ENCODE assay signal across 13 cellular contexts in genomic region chr6:156698239-156699016, GRCh38.
DNase-seq lines count a peak whose midpoint lies in the region; ATAC-seq and TF ChIP-seq lines count a peak whose summit lies in the region.
"Had no signal": no experiment of that assay in that cellular context is flagged by ENCODE, and none has a peak within 500 bp of the region (broad histone marks: within the 10 kb centered on the region; RNA-seq: fewer than 3 reads in every experiment).

No MANE protein-coding gene starts in this region.

- intact Hi-C loops in spleen (cut with DNase I; ENCODE audit: low total_unique reads) (no loop called here), head of caudate nucleus (cut with DNase I) (no loop called here)

- DNase-seq in spleen = peak; percentile 86
- no peak for DNase-seq in foreskin fibroblast
- no peak for DNase-seq in NCI-H1930 (lab: John Stamatoyannopoulos, UW)
- no peak for DNase-seq in head of caudate nucleus
- no peak for DNase-seq in NCI-H128 (lab: John Stamatoyannopoulos, UW; ENCODE audit: unreplicated experiment)
- DNase-seq: amniotic stem cell; naive thymus-derived CD4-positive, alpha-beta T cell; NCI-H187 treated with DMSO at 0.1 percent for 48 hours had no signal

- H3K9me3 ChIP-seq in spleen = no peaks in the 10 kb centered on the region

- H3K36me3 ChIP-seq in spleen = no peaks in the 10 kb centered on the region

- 45 to 67% (median 60%) methylated on average over 9 of the region's 9 CpGs for WGBS in spleen, 5 donors

- H3K4me3 ChIP-seq in spleen (peak overlapping the region in 1 of 8 donors; percentile 30), foreskin fibroblast (ENCODE audit: low read depth in 1 of 2, low read length in 2 of 2) (no peak overlapping the region)

- H3K9me3 Mint-ChIP-seq in IgD-negative memory B cell = no peaks in the 10 kb centered on the region
- H3K9me3 Mint-ChIP-seq: naive thymus-derived CD4-positive, alpha-beta T cell had no signal

- peak overlapping the region in 7 of 8 donors; percentile 14 to 77 (median 67) for H3K27ac ChIP-seq in spleen
- H3K27ac ChIP-seq: VCaP had no signal

- H3K27me3 Mint-ChIP-seq in IgD-negative memory B cell = no peaks in the 10 kb centered on the region

- TF ChIP-seq CTCF in spleen (IDR thresholded peaks at IDR 0.05 in 8 of 11, conservative IDR thresholded peaks at IDR 0.05 in 3 of 11) = no peak
- TF ChIP-seq CTCF in foreskin fibroblast (IDR thresholded peaks at IDR 0.05; ENCODE audit: low read depth, low read length) = no peak

- H3K27ac Mint-ChIP-seq in IgD-negative memory B cell = peak overlapping the region; percentile 75 to 95 (median 93)
- H3K27ac Mint-ChIP-seq: naive thymus-derived CD4-positive, alpha-beta T cell had no signal

- ATAC-seq in GM19043 (IDR thresholded peaks at IDR 0.05; ENCODE audit: low read depth, unreplicated experiment) (peak; percentile 64), HG02759 (IDR thresholded peaks at IDR 0.05; ENCODE audit: unreplicated experiment) (peak; percentile 77)

- H3K4me3 Mint-ChIP-seq in IgD-negative memory B cell = peak overlapping the region; percentile 35 to 85 (median 68)
- H3K4me3 Mint-ChIP-seq: naive thymus-derived CD4-positive, alpha-beta T cell had no signal

- TF ChIP-seq POLR2A in spleen (IDR thresholded peaks at IDR 0.05) = no peak

- no peaks in the 10 kb centered on the region for H3K27me3 ChIP-seq in spleen (replicated peaks in 1 of 7)
- H3K27me3 ChIP-seq: foreskin keratinocyte had no signal

- peaks cover 0 to 66% (median 38%) of the 10 kb centered on the region in 6 donors for H3K4me1 ChIP-seq in spleen

- H3K4me1 Mint-ChIP-seq in IgD-negative memory B cell = peaks cover 40 to 50% (median 47%) of the 10 kb centered on the region in 3 donors

- H3K36me3 Mint-ChIP-seq in IgD-negative memory B cell = no peaks in the 10 kb centered on the region
- H3K36me3 Mint-ChIP-seq: naive thymus-derived CD4-positive, alpha-beta T cell had no signal
